10 cellular contexts compared by ENCODE assay signal in the genomic region with DNA sequence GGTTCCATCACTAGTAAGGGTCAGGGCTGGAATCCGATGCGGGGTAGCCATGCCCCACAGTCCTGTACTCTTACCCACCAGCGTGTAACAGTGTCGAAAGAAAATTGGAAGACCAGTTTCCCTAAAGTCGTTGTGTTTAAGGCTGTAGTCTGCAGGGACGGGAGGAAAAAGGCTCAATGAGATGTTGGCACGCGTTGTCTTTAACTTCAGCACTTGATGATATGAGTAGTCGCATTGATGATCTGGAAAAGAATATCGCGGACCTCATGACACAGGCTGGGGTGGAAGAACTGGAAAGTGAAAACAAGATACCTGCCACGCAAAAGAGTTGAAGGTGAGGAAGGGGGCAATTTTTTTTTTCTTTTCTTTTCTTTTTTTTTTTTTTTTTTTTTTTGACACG. TPM values are rescaled to one million over a fixed set of nuclear protein-coding genes. Genes with fewer than 3 reads are reported as not detected.
DNase-seq lines count a peak whose midpoint lies in the region; ATAC-seq, FAIRE-seq and TF ChIP-seq lines count a peak whose summit lies in the region.
"Had no signal": no experiment of that assay in that cellular context is flagged by ENCODE, and none has a peak within 500 bp of the region (broad histone marks: within the 10 kb centered on the region; RNA-seq: fewer than 3 reads in every experiment).

No MANE protein-coding gene starts in this region.

- peak overlapping the region; percentile 98 for H3K4me3 Mint-ChIP-seq in CD4-positive, alpha-beta T cell

- H3K36me3 ChIP-seq in OCI-LY1 (ENCODE audit: insufficient read depth, low read length), result peaks cover 45% of the 10 kb centered on the region
- H3K36me3 ChIP-seq in endothelial cell of umbilical vein (ENCODE audit: control insufficient read depth in 2 of 2, extremely low read depth in 1 of 2, insufficient read depth in 2 of 2, low read length in 2 of 2), result peaks cover 0 to 3% of the 10 kb centered on the region in 2 experiments
- H3K36me3 ChIP-seq in osteoblast (ENCODE audit: insufficient read depth, low read length), result peaks cover 22% of the 10 kb centered on the region

- H3K27me3 Mint-ChIP-seq in CD4-positive, alpha-beta T cell, result no peaks in the 10 kb centered on the region

- BruUV-seq in endothelial cell of umbilical vein (replicated peaks; lab: Mats Ljungman, UMichigan), result no TSS peak

- H3K27me3 ChIP-seq in CD4-positive, alpha-beta T cell (ENCODE audit: control insufficient read depth, insufficient read depth, low read length), result no peaks in the 10 kb centered on the region
- no peaks in the 10 kb centered on the region for H3K27me3 ChIP-seq in OCI-LY1 (ENCODE audit: insufficient read depth, low read length)
- no peaks in the 10 kb centered on the region for H3K27me3 ChIP-seq in endothelial cell of umbilical vein (ENCODE audit: control insufficient read depth in 2 of 2, insufficient read depth in 2 of 2, low read length in 2 of 2)
- H3K27me3 ChIP-seq in osteoblast (ENCODE audit: insufficient read depth, low read length), result no peaks in the 10 kb centered on the region

- H3K4me1 Mint-ChIP-seq in CD4-positive, alpha-beta T cell (ENCODE audit: low read depth), result peaks cover 43% of the 10 kb centered on the region

- no peaks in the 10 kb centered on the region for H3K9me2 ChIP-seq in OCI-LY1 (ENCODE audit: low read depth, low read length)

- TF ChIP-seq POLR2A in endothelial cell of umbilical vein (IDR thresholded peaks at IDR 0.05; ENCODE audit: low read depth, low read length), result no peak

- no peaks in the 10 kb centered on the region for H3K9me1 ChIP-seq in endothelial cell of umbilical vein (replicated peaks; ENCODE audit: control insufficient read depth, extremely low read depth, insufficient read depth, low read length)

- POLR2A ChIA-PET in CD4-positive, alpha-beta T cell (lab: Charles Lee), result interaction anchor here (2.4 kb wide), 1 partner anchor 378 kb away, joined by 6 read pairs; a partner anchor contains a TSS
- POLR2A ChIA-PET in endothelial cell of umbilical vein (lab: Charles Lee), result no interaction called here

- CTCF ChIA-PET in CD4-positive, alpha-beta T cell (lab: Charles Lee), result no interaction called here
- CTCF ChIA-PET in endothelial cell of umbilical vein (lab: Charles Lee), result interaction anchor here (0.7 kb wide), 1 partner anchor 1070 kb away, joined by 3 read pairs; no protein-coding TSS in a partner anchor

- peak overlapping the region; percentile 93 for H3K27ac Mint-ChIP-seq in CD4-positive, alpha-beta T cell

- no peaks in the 10 kb centered on the region for H3K9me3 Mint-ChIP-seq in CD4-positive, alpha-beta T cell

- no peak for TF ChIP-seq CTCF in CD4-positive, alpha-beta T cell (IDR thresholded peaks at IDR 0.05)
- TF ChIP-seq CTCF in OCI-LY1 (IDR thresholded peaks at IDR 0.05; ENCODE audit: low read length), result no peak
- no peak for TF ChIP-seq CTCF in endothelial cell of umbilical vein (IDR thresholded peaks at IDR 0.05; ENCODE audit: extremely low read depth in 1 of 2, insufficient read depth in 1 of 2, low read depth in 1 of 2, low read length in 2 of 2)
- no peak for TF ChIP-seq CTCF in osteoblast (IDR thresholded peaks at IDR 0.05; ENCODE audit: extremely low read depth, low read depth, low read length)

- H3K4me2 ChIP-seq in OCI-LY1 (ENCODE audit: low read length) (peak overlapping the region; percentile 94), endothelial cell of umbilical vein (ENCODE audit: insufficient read depth, low read length) (peak overlapping the region; percentile 89), osteoblast (ENCODE audit: insufficient read depth, low read length) (peak overlapping the region; percentile 99)

- H3K9me3 ChIP-seq in CD4-positive, alpha-beta T cell (ENCODE audit: control insufficient read depth, low read length), result no peaks in the 10 kb centered on the region
- H3K9me3 ChIP-seq in OCI-LY1 (ENCODE audit: low read length) (no peaks in the 10 kb centered on the region), endothelial cell of umbilical vein (replicated peaks; ENCODE audit: control insufficient read depth, insufficient read depth, low read length) (no peaks in the 10 kb centered on the region), osteoblast (ENCODE audit: low read depth, low read length) (no peaks in the 10 kb centered on the region)

- no peaks in the 10 kb centered on the region for H3F3A ChIP-seq in OCI-LY1 (ENCODE audit: insufficient read depth, low read length)

- no peak for ATAC-seq in CD4-positive, alpha-beta T cell (ENCODE audit: poor library complexity)
- no peak for ATAC-seq in HG03378 (IDR thresholded peaks at IDR 0.05; ENCODE audit: unreplicated experiment)

- H3K36me3 Mint-ChIP-seq in CD4-positive, alpha-beta T cell (ENCODE audit: low read depth), result peaks cover 54% of the 10 kb centered on the region

- FAIRE-seq in endothelial cell of umbilical vein (lab: Jason Lieb, UNC), result no peak

- H3K79me2 ChIP-seq in OCI-LY1 (ENCODE audit: insufficient read depth, low read length) (peaks cover 13% of the 10 kb centered on the region), endothelial cell of umbilical vein (ENCODE audit: control insufficient read depth, insufficient read depth, low read length) (peaks cover 14% of the 10 kb centered on the region), osteoblast (ENCODE audit: insufficient read depth, low read length) (peaks cover 45% of the 10 kb centered on the region)

- H3K9ac ChIP-seq in OCI-LY1 (ENCODE audit: low read length) (peak overlapping the region; percentile 85), endothelial cell of umbilical vein (replicated peaks; ENCODE audit: extremely low read depth, insufficient read depth, low read length) (peak overlapping the region; percentile 72)

- peak overlapping the region; percentile 83 for H3K4me3 ChIP-seq in OCI-LY1 (ENCODE audit: low read depth, low read length, poor library complexity, severe bottlenecking)
- H3K4me3 ChIP-seq in endothelial cell of umbilical vein (replicated peaks in 1 of 3; ENCODE audit: insufficient read depth in 1 of 3, low read depth in 1 of 3, low read length in 3 of 3), result peak overlapping the region in 2 of 3 experiments; percentile 66 to 94
- H3K4me3 ChIP-seq in osteoblast (ENCODE audit: insufficient read depth, low read length), result peak overlapping the region; percentile 94

- DNase-seq in CD4-positive, alpha-beta T cell, result no peak
- DNase-seq in endothelial cell of umbilical vein (ENCODE audit: low read depth, low spot score) (no peak), osteoblast (ENCODE audit: insufficient read length, low spot score, missing footprints) (no peak), DMS79 treated with DMSO at 0.1 percent for 48 hours (lab: John Stamatoyannopoulos, UW) (no peak), SW480 (ENCODE audit: low spot score) (no peak)
- DNase-seq in NK-92 treated with Interleukin-12 subunit alpha and Interleukin-12 subunit beta, amount 100 ng/mL, for 24 hours (lab: John Stamatoyannopoulos, UW), result no peak
- DNase-seq: NCI-H1105; stimulated activated CD4-positive, alpha-beta T cell treated with anti-CD3 and anti-CD28 coated beads, Interleukin-4, amount 100 ng/mL, for 4 hours had no signal

- H3K27ac ChIP-seq in CD4-positive, alpha-beta T cell (ENCODE audit: low read depth, low read length), result no peak overlapping the region
- H3K27ac ChIP-seq in OCI-LY1 (ENCODE audit: low read depth, low read length, poor library complexity, severe bottlenecking), result peak overlapping the region; percentile 54
- no peak overlapping the region for H3K27ac ChIP-seq in endothelial cell of umbilical vein (ENCODE audit: insufficient read depth, low read depth, low read length)
- peak overlapping the region; percentile 54 for H3K27ac ChIP-seq in osteoblast (ENCODE audit: low read depth, low read length)

- dilution Hi-C loops in endothelial cell of umbilical vein (cut with MboI; ENCODE audit: extremely low pct_ligation_motif_present, low sequenced_read_pairs), result no loop called here

- H4K20me1 ChIP-seq in OCI-LY1 (ENCODE audit: insufficient read depth, low read length) (no peaks in the 10 kb centered on the region), endothelial cell of umbilical vein (replicated peaks; ENCODE audit: control insufficient read depth, extremely low read depth, insufficient read depth, low read length) (no peaks in the 10 kb centered on the region), osteoblast (ENCODE audit: insufficient read depth, low read length) (peaks cover 17% of the 10 kb centered on the region)

- H3K4me1 ChIP-seq in OCI-LY1 (ENCODE audit: insufficient read depth, low read length, severe bottlenecking) (peaks cover 81% of the 10 kb centered on the region), endothelial cell of umbilical vein (ENCODE audit: control insufficient read depth, extremely low read depth, insufficient read depth, low read length) (peaks cover 9% of the 10 kb centered on the region), osteoblast (ENCODE audit: insufficient read depth, low read length) (peaks cover 20% of the 10 kb centered on the region)

- intact Hi-C loops in CD4-positive, alpha-beta T cell (cut with DNase I, micrococcal nuclease), result loop anchor here (5.0 to 10.0 kb wide), 3 partner anchors 88 to 1644 kb away; a partner anchor contains a TSS
- intact Hi-C loops in endothelial cell of umbilical vein (cut with micrococcal nuclease), result loop anchor here (2.0 kb wide), 1 partner anchor 28 kb away; no protein-coding TSS in a partner anchor

- H2AFZ ChIP-seq in OCI-LY1 (ENCODE audit: low read length), result no peak overlapping the region
- H2AFZ ChIP-seq in endothelial cell of umbilical vein (ENCODE audit: low read depth, low read length), result no peak overlapping the region
- H2AFZ ChIP-seq in osteoblast (ENCODE audit: low read length), result no peak overlapping the region

TF ChIP-seq in endothelial cell of umbilical vein, 7 proteins besides CTCF, POLR2A, EP300 and RAD21 (continues in another document):
- TF ChIP-seq JUN (IDR thresholded peaks at IDR 0.05; ENCODE audit: borderline replicate concordance, insufficient read depth, insufficient read length, low read depth), result no peak
- TF ChIP-seq GATA2 (IDR thresholded peaks at IDR 0.05; ENCODE audit: insufficient read depth, insufficient read length, low read depth, low read length), result no peak
- TF ChIP-seq FOS (IDR thresholded peaks at IDR 0.05; ENCODE audit: borderline replicate concordance, insufficient read depth, low read length), result no peak
- no peak for TF ChIP-seq EZH2 (IDR thresholded peaks at IDR 0.05; ENCODE audit: borderline replicate concordance, low read depth, low read length, severe bottlenecking)
- TF ChIP-seq POLR2AphosphoS5 (IDR thresholded peaks at IDR 0.05; ENCODE audit: insufficient read depth, low read depth, low read length), result no peak

RNA-seq across cellular contexts. Expression of a gene that starts 1.3 kb away (rescaled TPM):
- 10 to 100 TPM; 17.4 to 21.9 TPM for total RNA-seq in CD4-positive, alpha-beta T cell
- 134 and 136 TPM in 2 replicates for total RNA-seq in endothelial cell of umbilical vein
- 40.8 and 43.9 TPM in 2 replicates for polyA plus RNA-seq in endothelial cell of umbilical vein
- 84.9 and 96.8 TPM in 2 replicates for polyA plus RNA-seq in endothelial cell of umbilical vein (2011; cell fraction: cytosol; rRNA removed)
- polyA plus RNA-seq in endothelial cell of umbilical vein (2011; cell fraction: nucleus; rRNA removed), result 41.5 and 42.1 TPM in 2 replicates
- 213 and 303 TPM in 2 replicates for polyA plus RNA-seq in endothelial cell of umbilical vein (2012)
- polyA minus RNA-seq in endothelial cell of umbilical vein, result 112 and 134 TPM in 2 replicates
- 30.7 TPM for polyA minus RNA-seq in endothelial cell of umbilical vein (2011; cell fraction: cytosol; rRNA and poly(A)+ RNA removed)
- polyA minus RNA-seq in endothelial cell of umbilical vein (2011; cell fraction: nucleus; rRNA and poly(A)+ RNA removed), result 14.8 and 18.6 TPM in 2 replicates
- 18.8 and 25.0 TPM in 2 replicates for total RNA-seq in osteoblast

Comparison
In these comparisons a context has a peak if more than half of its experiments do, and no peak if none do; other contexts are left out.
1. H3K27ac ChIP-seq: peak in OCI-LY1 (single experiment) and osteoblast (single experiment); none in CD4-positive, alpha-beta T cell (single experiment) and endothelial cell of umbilical vein (single experiment).
2. Peak in every context shown above with its lines, with median percentiles within 50 percentile points of each other: H3K4me2 ChIP-seq and H3K4me3 ChIP-seq.